Comparison of ENCODE assay signal across 21 cellular contexts in genomic region chr2:138182913-138183312, GRCh38.
A peak's percentile ranks its signal among the peaks of the same experiment; 100 is the strongest.
DNase-seq lines count a peak whose midpoint lies in the region; ATAC-seq and TF ChIP-seq lines count a peak whose summit lies in the region.
"Had no signal": no experiment of that assay in that cellular context is flagged by ENCODE, and none has a peak within 500 bp of the region (broad histone marks: within the 10 kb centered on the region; RNA-seq: fewer than 3 reads in every experiment).

No MANE protein-coding gene starts in this region.

- H3K9me3 ChIP-seq in GM23248 (ENCODE audit: low read depth) (no peaks in the 10 kb centered on the region), PC-3 (ENCODE audit: low read length) (no peaks in the 10 kb centered on the region)
- H3K9me3 ChIP-seq: ascending aorta, lower lobe of right lung had no signal

- H3K27me3 ChIP-seq in GM23248 (replicated peaks; ENCODE audit: insufficient read depth) (no peaks in the 10 kb centered on the region; the same call in 1 of the 2 replicates), PC-3 (ENCODE audit: low read length) (no peaks in the 10 kb centered on the region)
- H3K27me3 ChIP-seq: ascending aorta had no signal

- H2AFZ ChIP-seq in GM23248 (no peak overlapping the region), PC-3 (ENCODE audit: low read length) (no peak overlapping the region)

- in situ Hi-C loops in GM23248 (cut with MboI) = no loop called here

- H3F3A ChIP-seq in GM23248 (ENCODE audit: insufficient read depth) = no peaks in the 10 kb centered on the region
- H3F3A ChIP-seq in PC-3 (ENCODE audit: low read length, unreplicated experiment) = no peaks in the 10 kb centered on the region

- ATAC-seq in PC-3 (no peak), omental fat pad (ENCODE audit: low FRiP score) (no peak)
- ATAC-seq: lower lobe of right lung had no signal

- H3K9ac ChIP-seq in GM23248 (no peak overlapping the region), PC-3 (ENCODE audit: low read length) (no peak overlapping the region)

- H3K36me3 Mint-ChIP-seq in nephron progenitor cell (ENCODE audit: low read depth) = no peaks in the 10 kb centered on the region
- H3K36me3 Mint-ChIP-seq: activated naive CD4-positive, alpha-beta T cell treated with anti-CD3 and anti-CD28 coated beads, Interleukin-2, amount 50 U/mL, for 24 hours; CD4-positive, CD25-positive, alpha-beta regulatory T cell; WTC11 had no signal

- H3K36me3 ChIP-seq in GM23248 (ENCODE audit: low read depth) (no peaks in the 10 kb centered on the region), PC-3 (ENCODE audit: low read depth, low read length) (no peaks in the 10 kb centered on the region)
- H3K36me3 ChIP-seq: ascending aorta, lower lobe of right lung had no signal

- no peak overlapping the region for H3K4me3 Mint-ChIP-seq in nephron progenitor cell
- H3K4me3 Mint-ChIP-seq: activated naive CD4-positive, alpha-beta T cell treated with anti-CD3 and anti-CD28 coated beads, Interleukin-2, amount 50 U/mL, for 24 hours; activated T-helper 1 cell treated with anti-CD3 and anti-CD28 coated beads, Interleukin-12 subunit alpha, Interleukin-12 subunit beta, Interleukin-2, Interleukin-4 antibody, amounts not matched to agents 30 ng/mL and 10 ng/mL and 1 ng/mL, durations not matched to agents 14 hours and 24 hours and 36 hours; CD4-positive, CD25-positive, alpha-beta regulatory T cell; central memory CD8-positive, alpha-beta T cell; HFFc6; WTC11 had no signal

- H3K4me1 ChIP-seq in GM23248 (ENCODE audit: insufficient read depth) = no peaks in the 10 kb centered on the region
- H3K4me1 ChIP-seq in PC-3 (ENCODE audit: insufficient read depth, low read length) = no peaks in the 10 kb centered on the region
- H3K4me1 ChIP-seq: ascending aorta, lower lobe of right lung had no signal

- CTCF ChIA-PET in PC-3 (lab: Charles Lee) = no interaction called here

- H3K9me2 ChIP-seq in GM23248 (ENCODE audit: insufficient read depth) (no peaks in the 10 kb centered on the region), PC-3 (replicated peaks; ENCODE audit: low read length) (no peaks in the 10 kb centered on the region)

- H3K27ac ChIP-seq in GM23248 = no peak overlapping the region
- H3K27ac ChIP-seq in PC-3 (ENCODE audit: low read length) = no peak overlapping the region
- H3K27ac ChIP-seq: ascending aorta, lower lobe of right lung had no signal

- no peaks in the 10 kb centered on the region for H3K9me3 Mint-ChIP-seq in nephron progenitor cell
- H3K9me3 Mint-ChIP-seq: activated naive CD4-positive, alpha-beta T cell treated with anti-CD3 and anti-CD28 coated beads, Interleukin-2, amount 50 U/mL, for 24 hours; activated T-helper 1 cell treated with anti-CD3 and anti-CD28 coated beads, Interleukin-12 subunit alpha, Interleukin-12 subunit beta, Interleukin-2, Interleukin-4 antibody, amounts not matched to agents 30 ng/mL and 10 ng/mL and 1 ng/mL, durations not matched to agents 14 hours and 24 hours and 36 hours; HFFc6; WTC11 had no signal

- H3K4me3 ChIP-seq in AG10803 (ENCODE audit: low read length) (no peak overlapping the region), GM23248 (no peak overlapping the region), PC-3 (ENCODE audit: low read length) (no peak overlapping the region)
- H3K4me3 ChIP-seq: ascending aorta, lower lobe of right lung, smooth muscle cell had no signal

- H3K4me2 ChIP-seq in GM23248 (ENCODE audit: unreplicated experiment) = no peak overlapping the region
- H3K4me2 ChIP-seq in PC-3 (ENCODE audit: low read length) = no peak overlapping the region
- H3K4me2 ChIP-seq: smooth muscle cell had no signal

- DNase-seq in AG10803 (ENCODE audit: low read depth) (peak; percentile 25), GM23248 (peak; percentile 21), epidermal melanocyte (ENCODE audit: insufficient read length, low spot score) (peak; percentile 22), nephron progenitor cell (no peak), medulla oblongata (ENCODE audit: extremely low spot score) (no peak), PC-3 (no peak), omental fat pad (ENCODE audit: low spot score) (no peak)
- DNase-seq: CD4-positive, CD25-positive, alpha-beta regulatory T cell; HFFc6; lower lobe of right lung; NCI-H345; NCI-H82; OCI-M1; stimulated activated CD4-positive, alpha-beta T cell treated with anti-CD3 and anti-CD28 coated beads, Interleukin-2, amount 100 ng/mL, for 24 hours; SW 1271 had no signal

- H3K4me1 Mint-ChIP-seq in nephron progenitor cell = peaks cover 9% of the 10 kb centered on the region
- H3K4me1 Mint-ChIP-seq: activated naive CD4-positive, alpha-beta T cell treated with anti-CD3 and anti-CD28 coated beads, Interleukin-2, amount 50 U/mL, for 24 hours; CD4-positive, CD25-positive, alpha-beta regulatory T cell; central memory CD8-positive, alpha-beta T cell had no signal

- peak overlapping the region; percentile 80 for H3K27ac Mint-ChIP-seq in nephron progenitor cell
- H3K27ac Mint-ChIP-seq: activated naive CD4-positive, alpha-beta T cell treated with anti-CD3 and anti-CD28 coated beads, Interleukin-2, amount 50 U/mL, for 24 hours; activated T-helper 1 cell treated with anti-CD3 and anti-CD28 coated beads, Interleukin-12 subunit alpha, Interleukin-12 subunit beta, Interleukin-2, Interleukin-4 antibody, amounts not matched to agents 30 ng/mL and 10 ng/mL and 1 ng/mL, durations not matched to agents 14 hours and 24 hours and 36 hours; CD4-positive, CD25-positive, alpha-beta regulatory T cell; HFFc6 had no signal

- H3K27me3 Mint-ChIP-seq in nephron progenitor cell (ENCODE audit: low read depth, poor library complexity) = no peaks in the 10 kb centered on the region
- H3K27me3 Mint-ChIP-seq: activated naive CD4-positive, alpha-beta T cell treated with anti-CD3 and anti-CD28 coated beads, Interleukin-2, amount 50 U/mL, for 24 hours; CD4-positive, CD25-positive, alpha-beta regulatory T cell; central memory CD8-positive, alpha-beta T cell had no signal

- BruUV-seq in PC-3 (replicated peaks; lab: Mats Ljungman, UMichigan) = no TSS peak

- H4K20me1 ChIP-seq in GM23248 (ENCODE audit: insufficient read depth) (no peaks in the 10 kb centered on the region), PC-3 (ENCODE audit: low read length) (no peaks in the 10 kb centered on the region)

- intact Hi-C loops in PC-3 (cut with micrococcal nuclease) = loop anchor here (5.0 kb wide), 1 partner anchor 189 kb away; no protein-coding TSS in a partner anchor

- TF ChIP-seq CTCF in AG10803 (conservative IDR thresholded peaks at IDR 0.05; ENCODE audit: low read length) (no peak), nephron progenitor cell (IDR thresholded peaks at IDR 0.05) (no peak), PC-3 (conservative IDR thresholded peaks at IDR 0.05; ENCODE audit: low read depth, low read length) (no peak), omental fat pad (IDR thresholded peaks at IDR 0.05) (no peak)

- no peaks in the 10 kb centered on the region for H3K79me2 ChIP-seq in GM23248 (ENCODE audit: insufficient read depth)
- H3K79me2 ChIP-seq in PC-3 (ENCODE audit: low read length) = no peaks in the 10 kb centered on the region

- POLR2A ChIA-PET in PC-3 (lab: Charles Lee; ENCODE audit: unreplicated experiment) = no interaction called here

Comparison
In these comparisons a context has a peak if more than half of its experiments do, and no peak if none do; other contexts are left out.
1. DNase-seq: peak in AG10803 (single experiment), GM23248 (single experiment) and epidermal melanocyte (single experiment); none in nephron progenitor cell (single experiment), medulla oblongata (single experiment), PC-3 (single experiment) and omental fat pad (single experiment).